Comparison of ENCODE assay signal across 1 cellular context in genomic region chr19:46392837-46393236, GRCh38.
TF ChIP-seq lines count a peak whose summit lies in the region.

No MANE protein-coding gene starts in this region.

TF ChIP-seq in IMR-90, 13 proteins besides CTCF, POLR2A, EP300 and RAD21:
- no peak for TF ChIP-seq MAFK (IDR thresholded peaks at IDR 0.05; ENCODE audit: low read depth, low read length)
- no peak for TF ChIP-seq FOS (IDR thresholded peaks at IDR 0.05; ENCODE audit: low read depth, low read length)
- TF ChIP-seq ELK1 (IDR thresholded peaks at IDR 0.05; ENCODE audit: borderline replicate concordance, low read depth, low read length): no peak
- no peak for TF ChIP-seq SMC3 (IDR thresholded peaks at IDR 0.05; ENCODE audit: low read depth, low read length)
- no peak for TF ChIP-seq CHD1 (IDR thresholded peaks at IDR 0.05; ENCODE audit: low read depth, low read length)
- no peak for TF ChIP-seq MXI1 (IDR thresholded peaks at IDR 0.05; ENCODE audit: borderline replicate concordance, low read depth, low read length)
- TF ChIP-seq USF2 (IDR thresholded peaks at IDR 0.05; ENCODE audit: low read depth, low read length): no peak
- TF ChIP-seq CEBPB (IDR thresholded peaks at IDR 0.05; ENCODE audit: low read depth, low read length): no peak
- no peak for TF ChIP-seq MAZ (IDR thresholded peaks at IDR 0.05; ENCODE audit: borderline replicate concordance, low read depth, low read length)
- no peak for TF ChIP-seq BHLHE40 (IDR thresholded peaks at IDR 0.05; ENCODE audit: low read depth, low read length)
- TF ChIP-seq RCOR1 (IDR thresholded peaks at IDR 0.05; ENCODE audit: insufficient replicate concordance, low read length): no peak
- TF ChIP-seq RFX5 (IDR thresholded peaks at IDR 0.05; ENCODE audit: low read depth, low read length): no peak
- TF ChIP-seq NFE2L2 (IDR thresholded peaks at IDR 0.05; ENCODE audit: low read depth, low read length): no peak
TF ChIP-seq in IMR-90: peak in this region for 0.
